ENCODE assay signal across 8 cellular contexts in the genomic region with DNA sequence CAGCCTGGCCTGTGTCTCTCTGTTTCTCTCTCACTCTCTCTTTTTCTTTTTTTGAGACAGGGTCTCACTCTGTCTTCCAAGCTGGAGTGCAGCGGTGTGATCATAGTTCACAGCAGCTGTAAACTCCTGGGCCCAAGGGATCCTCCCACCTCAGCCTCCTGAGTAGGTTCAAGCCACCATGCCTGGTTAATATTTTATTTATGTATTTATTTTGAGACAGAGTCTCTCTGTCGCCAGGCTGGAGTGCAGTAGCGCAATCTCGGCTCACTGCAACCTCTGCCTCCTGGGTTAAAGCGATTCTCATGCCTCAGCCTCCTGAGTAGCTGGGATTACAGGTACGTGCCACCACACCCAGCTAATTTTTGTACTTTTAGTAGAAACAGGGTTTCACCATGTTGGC. TPM values are rescaled to one million over a fixed set of nuclear protein-coding genes. Genes with fewer than 3 reads are reported as not detected.
DNase-seq lines count a peak whose midpoint lies in the region; ATAC-seq, FAIRE-seq and TF ChIP-seq lines count a peak whose summit lies in the region.
"Not testable (repeated sequence)": the region's sequence is repeated elsewhere in the genome, so short reads cannot be mapped to it uniquely, and the experiment has no call there.

No MANE protein-coding gene starts in this region.

- not testable (repeated sequence) for H3K4me1 Mint-ChIP-seq in WTC11
- peaks cover 21% of the 10 kb centered on the region for H3K4me1 Mint-ChIP-seq in glutamatergic neuron (ENCODE audit: low read depth, unreplicated experiment)
- peaks cover 27% of the 10 kb centered on the region for H3K4me1 Mint-ChIP-seq in nephron

- not testable (repeated sequence) for H3K4me3 ChIP-seq in right lobe of liver

- intact Hi-C loops in left colon (cut with DNase I, micrococcal nuclease); right lobe of liver (cut with DNase I): not testable (repeated sequence)

- H3K27ac Mint-ChIP-seq in WTC11, result peak overlapping the region; percentile 41; the same call in 1 of the 2 replicates
- not testable (repeated sequence) for H3K27ac Mint-ChIP-seq in glutamatergic neuron (ENCODE audit: unreplicated experiment)
- peak overlapping the region; percentile 22 to 76 (median 47) for H3K27ac Mint-ChIP-seq in nephron

- CTCF ChIA-PET in WTC11 (lab: Charles Lee), result interaction anchor here (0.8 to 3.7 kb wide), 3 partner anchors 22 to 51 kb away, joined by 4 to 22 read pairs (median 4); a partner anchor contains a TSS

- not testable (repeated sequence) for TF ChIP-seq POLR2A in right lobe of liver (IDR thresholded peaks at IDR 0.05)

- H3K27me3 Mint-ChIP-seq in WTC11 (ENCODE audit: low read depth); glutamatergic neuron (ENCODE audit: unreplicated experiment): not testable (repeated sequence)
- peaks cover 11% of the 10 kb centered on the region for H3K27me3 Mint-ChIP-seq in nephron (ENCODE audit: low read depth)

- not testable (repeated sequence) for TF ChIP-seq CTCF in WTC11 (IDR thresholded peaks at IDR 0.05); glutamatergic neuron (IDR thresholded peaks at IDR 0.05; ENCODE audit: partially characterized antibody, unreplicated experiment); right lobe of liver (IDR thresholded peaks at IDR 0.05); nephron (IDR thresholded peaks at IDR 0.05; ENCODE audit: unreplicated experiment in 3 of 3)

- ATAC-seq in WTC11, result not testable (repeated sequence)
- ATAC-seq in left colon (peak; percentile 86), right lobe of liver (peak in 3 of 4 donors; percentile 50 to 77 (median 68))

- not testable (repeated sequence) for H3K4me3 Mint-ChIP-seq in WTC11, nephron
- peak overlapping the region; percentile 63 for H3K4me3 Mint-ChIP-seq in glutamatergic neuron (ENCODE audit: unreplicated experiment)

- not testable (repeated sequence) for H3K36me3 ChIP-seq in right lobe of liver

- H3K27me3 ChIP-seq in right lobe of liver, result not testable (repeated sequence)

- H3K27ac ChIP-seq in caudate nucleus (ENCODE audit: low read depth, low read length), result peak overlapping the region; percentile 93
- H3K27ac ChIP-seq in right lobe of liver, result not testable (repeated sequence)
- H3K27ac ChIP-seq in substantia nigra (ENCODE audit: low read depth, low read length, poor library complexity, severe bottlenecking), result peak overlapping the region; percentile 86

- not testable (repeated sequence) for H3K9me3 Mint-ChIP-seq in WTC11; glutamatergic neuron (ENCODE audit: unreplicated experiment); nephron

- not testable (repeated sequence) for H3K4me1 ChIP-seq in right lobe of liver

- POLR2A ChIA-PET in WTC11 (lab: Charles Lee), result not testable (repeated sequence)

- not testable (repeated sequence) for H3K36me3 Mint-ChIP-seq in WTC11; glutamatergic neuron (ENCODE audit: unreplicated experiment); nephron (ENCODE audit: low read depth)

- 66% methylated on average over 6 of the region's 6 CpGs for WGBS in right lobe of liver (ENCODE audit: insufficient coverage, low coverage, low lambda C conversion rate, missing lambda C conversion rate)

- peak; percentile 41 for FAIRE-seq in GM18507 (lab: Jason Lieb, UNC)

- H3K9me3 ChIP-seq in right lobe of liver, result not testable (repeated sequence)

- DNase-seq in GM18507 (ENCODE audit: extremely low spot score, insufficient read length, low read depth); WTC11 (ENCODE audit: low spot score); caudate nucleus (lab: John Stamatoyannopoulos, UW); glutamatergic neuron; left colon; right lobe of liver; substantia nigra (lab: John Stamatoyannopoulos, UW): not testable (repeated sequence)

RNA-seq across cellular contexts. Expression of a gene that starts 22.6 kb away (rescaled TPM):
- total RNA-seq in WTC11 (2021), result 15.9 to 18.8 TPM (median 16.2 TPM) in 3 replicates
- total RNA-seq in glutamatergic neuron (ENCODE audit: unreplicated experiment), result 9.5 TPM
- 1 to 10 TPM; 7.4 to 9.1 TPM for total RNA-seq in left colon
- 1 to 10 TPM; 3.0 to 4.2 (median 3.5) TPM for total RNA-seq in right lobe of liver

RNA-seq across cellular contexts. Expression of a gene that starts 38.1 kb away (rescaled TPM):
- total RNA-seq in WTC11 (2021) (1,343 to 1,592 TPM (median 1,542 TPM) in 3 replicates), glutamatergic neuron (ENCODE audit: unreplicated experiment) (588 TPM), left colon (100 to 1,000 TPM; 894 to 910 TPM), right lobe of liver (100 to 1,000 TPM; 396 to 971 (median 447) TPM)

RNA-seq across cellular contexts. Expression of a gene that starts 50.4 kb away (rescaled TPM):
- total RNA-seq in WTC11 (2021) (53.8 to 66.3 TPM (median 61.6 TPM) in 3 replicates), glutamatergic neuron (ENCODE audit: unreplicated experiment) (13.2 TPM), left colon (100 to 1,000 TPM; 153 to 160 TPM), right lobe of liver (100 to 1,000 TPM; 223 to 479 (median 297) TPM)

RNA-seq across cellular contexts. Expression of a gene that starts 58.9 kb away (rescaled TPM):
- total RNA-seq in WTC11 (2021) (3.8 to 5.9 TPM (median 4.5 TPM) in 3 replicates), glutamatergic neuron (ENCODE audit: unreplicated experiment) (12.7 TPM), left colon (1 to 10 TPM; 6.1 to 8.6 TPM), right lobe of liver (10 to 100 TPM in 4 of 6 experiments, 1 to 10 TPM in 2; 8.3 to 22.2 (median 15.1) TPM)

RNA-seq across cellular contexts. Expression of a gene that starts 59.9 kb away (rescaled TPM):
- total RNA-seq in WTC11 (2021), result 11.8 to 12.6 TPM (median 12.3 TPM) in 3 replicates
- 6.7 TPM for total RNA-seq in glutamatergic neuron (ENCODE audit: unreplicated experiment)
- 10 to 100 TPM; 81.5 to 96.7 TPM for total RNA-seq in left colon
- total RNA-seq in right lobe of liver, result 100 to 1,000 TPM in 4 of 6 experiments, 10 to 100 TPM in 2; 62.9 to 126 (median 109) TPM
